Comparison of ENCODE assay signal across 1 cellular context in the genomic region with DNA sequence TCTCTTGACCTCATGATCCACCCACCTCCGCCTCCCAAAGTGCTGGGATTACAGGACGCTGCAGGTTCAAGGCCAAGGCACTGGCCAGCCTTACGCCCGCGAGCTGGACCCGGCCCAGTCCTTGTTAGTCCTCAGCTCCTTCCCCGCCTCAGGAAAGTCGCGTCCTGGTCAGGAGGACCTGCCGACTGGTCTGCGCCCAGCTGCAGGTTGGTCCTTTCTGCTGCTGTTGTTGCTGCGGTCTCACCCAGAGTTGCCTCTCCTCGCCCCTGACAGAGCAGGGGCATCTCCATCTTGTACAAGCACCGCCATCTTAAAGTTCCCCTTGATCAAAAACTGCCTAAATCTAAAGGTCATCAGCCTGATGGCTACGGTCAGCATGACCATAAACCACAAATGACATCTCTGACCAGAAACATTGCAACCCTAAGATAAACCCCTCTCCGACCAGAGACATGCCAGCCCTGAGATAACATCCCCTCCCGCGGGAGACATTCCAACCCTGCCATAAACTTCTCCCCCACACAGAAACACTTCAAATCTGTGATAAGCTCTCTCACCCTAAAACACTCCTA.
TF ChIP-seq lines count a peak whose summit lies in the region.

No MANE protein-coding gene starts in this region.

TF ChIP-seq in K562, 482 proteins besides CTCF, POLR2A, EP300 and RAD21 (continued from another document and continues in another):
- no peak for TF ChIP-seq U2AF1 (optimal IDR thresholded peaks at IDR 0.05; ENCODE audit: low read depth, low read length)
- no peak for TF ChIP-seq NCOA6 (IDR thresholded peaks at IDR 0.05)
- TF ChIP-seq HBP1 (CRISPR knock-in tag; IDR thresholded peaks at IDR 0.05): no peak
- TF ChIP-seq, protein P1, sequence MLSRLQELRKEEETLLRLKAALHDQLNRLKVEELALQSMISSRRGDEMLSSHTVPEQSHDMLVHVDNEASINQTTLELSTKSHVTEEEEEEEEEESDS (CRISPR knock-in tag; IDR thresholded peaks at IDR 0.05): no peak; the same call in 1 of the 2 replicates
- no peak for TF ChIP-seq DNMT1 (IDR thresholded peaks at IDR 0.05)
- no peak for TF ChIP-seq ZNF699 (CRISPR knock-in tag; IDR thresholded peaks at IDR 0.05; ENCODE audit: insufficient replicate concordance)
- TF ChIP-seq FOXA3 (CRISPR knock-in tag; conservative IDR thresholded peaks at IDR 0.05 in 1 of 2, IDR thresholded peaks at IDR 0.05 in 1 of 2): no peak
- TF ChIP-seq ZNF609 (CRISPR knock-in tag; IDR thresholded peaks at IDR 0.05; ENCODE audit: borderline replicate concordance): 0 out of 2 replicates have a peak, but pooled peaks have one; percentile 67
- TF ChIP-seq, protein P2, sequence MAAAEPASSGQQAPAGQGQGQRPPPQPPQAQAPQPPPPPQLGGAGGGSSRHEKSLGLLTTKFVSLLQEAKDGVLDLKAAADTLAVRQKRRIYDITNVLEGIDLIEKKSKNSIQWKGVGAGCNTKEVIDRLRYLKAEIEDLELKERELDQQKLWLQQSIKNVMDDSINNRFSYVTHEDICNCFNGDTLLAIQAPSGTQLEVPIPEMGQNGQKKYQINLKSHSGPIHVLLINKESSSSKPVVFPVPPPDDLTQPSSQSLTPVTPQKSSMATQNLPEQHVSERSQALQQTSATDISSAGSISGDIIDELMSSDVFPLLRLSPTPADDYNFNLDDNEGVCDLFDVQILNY (CRISPR knock-in tag; IDR thresholded peaks at IDR 0.05): no peak
- peak; percentile 40; the same call in 1 of the 2 replicates for TF ChIP-seq ETV5 (CRISPR knock-in tag; IDR thresholded peaks at IDR 0.05; ENCODE audit: low read depth)
- no peak for TF ChIP-seq ZNF57 (CRISPR knock-in tag; IDR thresholded peaks at IDR 0.05)
- TF ChIP-seq, protein P3, sequence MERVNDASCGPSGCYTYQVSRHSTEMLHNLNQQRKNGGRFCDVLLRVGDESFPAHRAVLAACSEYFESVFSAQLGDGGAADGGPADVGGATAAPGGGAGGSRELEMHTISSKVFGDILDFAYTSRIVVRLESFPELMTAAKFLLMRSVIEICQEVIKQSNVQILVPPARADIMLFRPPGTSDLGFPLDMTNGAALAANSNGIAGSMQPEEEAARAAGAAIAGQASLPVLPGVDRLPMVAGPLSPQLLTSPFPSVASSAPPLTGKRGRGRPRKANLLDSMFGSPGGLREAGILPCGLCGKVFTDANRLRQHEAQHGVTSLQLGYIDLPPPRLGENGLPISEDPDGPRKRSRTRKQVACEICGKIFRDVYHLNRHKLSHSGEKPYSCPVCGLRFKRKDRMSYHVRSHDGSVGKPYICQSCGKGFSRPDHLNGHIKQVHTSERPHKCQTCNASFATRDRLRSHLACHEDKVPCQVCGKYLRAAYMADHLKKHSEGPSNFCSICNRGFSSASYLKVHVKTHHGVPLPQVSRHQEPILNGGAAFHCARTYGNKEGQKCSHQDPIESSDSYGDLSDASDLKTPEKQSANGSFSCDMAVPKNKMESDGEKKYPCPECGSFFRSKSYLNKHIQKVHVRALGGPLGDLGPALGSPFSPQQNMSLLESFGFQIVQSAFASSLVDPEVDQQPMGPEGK (CRISPR knock-in tag; IDR thresholded peaks at IDR 0.05; ENCODE audit: borderline replicate concordance): no peak
- no peak for TF ChIP-seq USF1 (CRISPR knock-in tag; IDR thresholded peaks at IDR 0.05)
- no peak for TF ChIP-seq CREBBP (IDR thresholded peaks at IDR 0.05; ENCODE audit: low read depth, low read length)
- TF ChIP-seq POU5F1 (IDR thresholded peaks at IDR 0.05; ENCODE audit: borderline replicate concordance, low read depth, low read length, partially characterized antibody): no peak
- TF ChIP-seq, protein P4, sequence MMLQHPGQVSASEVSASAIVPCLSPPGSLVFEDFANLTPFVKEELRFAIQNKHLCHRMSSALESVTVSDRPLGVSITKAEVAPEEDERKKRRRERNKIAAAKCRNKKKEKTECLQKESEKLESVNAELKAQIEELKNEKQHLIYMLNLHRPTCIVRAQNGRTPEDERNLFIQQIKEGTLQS (IDR thresholded peaks at IDR 0.05): peak; percentile 41; the same call in 1 of the 2 replicates
- TF ChIP-seq, protein P4 (CRISPR knock-in tag; conservative IDR thresholded peaks at IDR 0.05): no peak
- no peak for TF ChIP-seq CBX1 (IDR thresholded peaks at IDR 0.05; ENCODE audit: low read depth)
- TF ChIP-seq PCBP1 (IDR thresholded peaks at IDR 0.05; ENCODE audit: low read depth, low read length, poor library complexity, severe bottlenecking): no peak
- TF ChIP-seq GTF2F1 (IDR thresholded peaks at IDR 0.05; ENCODE audit: low read depth, low read length): no peak
- no peak for TF ChIP-seq HMG20B (CRISPR knock-in tag; IDR thresholded peaks at IDR 0.05)
- TF ChIP-seq ZNF77 (CRISPR knock-in tag; IDR thresholded peaks at IDR 0.05): no peak
- 0 out of 2 replicates have a peak, but pooled peaks have one; percentile 34 for TF ChIP-seq KHSRP (IDR thresholded peaks at IDR 0.05)
- no peak for TF ChIP-seq CHD7 (IDR thresholded peaks at IDR 0.05; ENCODE audit: low read depth, low read length)
